Comparison of ENCODE assay signal across 16 cellular contexts in genomic region chr6:44006123-44006871, GRCh38.
DNase-seq lines count a peak whose midpoint lies in the region; ATAC-seq and TF ChIP-seq lines count a peak whose summit lies in the region.
"Had no signal": no experiment of that assay in that cellular context is flagged by ENCODE, and none has a peak within 500 bp of the region (broad histone marks: within the 10 kb centered on the region; RNA-seq: fewer than 3 reads in every experiment).

No MANE protein-coding gene starts in this region.

- H3K4me3 ChIP-seq in endodermal cell (ENCODE audit: low read length), result no peak overlapping the region
- H3K4me3 ChIP-seq in mesenchymal stem cell (ENCODE audit: insufficient read depth in 1 of 2, low read depth in 1 of 2, low read length in 2 of 2), result no peak overlapping the region
- H3K4me3 ChIP-seq: breast epithelium, Peyer's patch, tibial artery had no signal

- DNase-seq in ACHN, result peak; percentile 68
- DNase-seq in HK-2 (ENCODE audit: unreplicated experiment), result peak; percentile 67
- DNase-seq in endodermal cell, result peak; percentile 58
- peak; percentile 74 for DNase-seq in mesenchymal stem cell
- DNase-seq in ecto neural progenitor cell (ENCODE audit: low spot score), result no peak
- DNase-seq: activated CD8-positive, alpha-beta memory T cell treated with anti-CD3 and anti-CD28 coated beads, Interleukin-2, amount 50 U/mL, for 48 hours; activated naive CD4-positive, alpha-beta T cell treated with Interleukin-2 at 50 U/mL for 16 hours; effector CD8-positive, alpha-beta T cell; Kasumi-1; NCI-H2081; Peyer's patch had no signal

- peak overlapping the region; percentile 80 to 81 for H2BK12ac ChIP-seq in mesenchymal stem cell (ENCODE audit: low read length in 2 of 2)

- no peak for TF ChIP-seq CTCF in endodermal cell (conservative IDR thresholded peaks at IDR 0.05)

- H3K27ac ChIP-seq in endodermal cell (ENCODE audit: low read depth, low read length), result no peak overlapping the region
- H3K27ac ChIP-seq in mesenchymal stem cell (ENCODE audit: low read length, poor library complexity, severe bottlenecking), result no peak overlapping the region
- H3K27ac ChIP-seq: breast epithelium, Peyer's patch, tibial artery had no signal

- H3K4ac ChIP-seq in mesenchymal stem cell (ENCODE audit: low read depth in 1 of 2, low read length in 2 of 2), result peak overlapping the region in 1 of 2 experiments; percentile 43

- peaks cover 8% of the 10 kb centered on the region for H3K27me3 Mint-ChIP-seq in endodermal cell (ENCODE audit: insufficient read depth)

- H3K4me1 Mint-ChIP-seq in endodermal cell, result peaks cover 44% of the 10 kb centered on the region

- no peaks in the 10 kb centered on the region for H3K9me3 Mint-ChIP-seq in endodermal cell

- H3K23ac ChIP-seq in mesenchymal stem cell (ENCODE audit: low read length in 2 of 2), result no peak overlapping the region

- H3K14ac ChIP-seq in mesenchymal stem cell (ENCODE audit: low read length in 2 of 2), result peak overlapping the region in 1 of 2 experiments; percentile 5

- peak overlapping the region; percentile 44 for H3K27ac Mint-ChIP-seq in endodermal cell

- H3K79me1 ChIP-seq in mesenchymal stem cell (replicated peaks; ENCODE audit: low read length, poor library complexity, severe bottlenecking), result no peaks in the 10 kb centered on the region

- no peaks in the 10 kb centered on the region for H3K36me3 ChIP-seq in endodermal cell (ENCODE audit: control insufficient read depth, insufficient read depth, low read length)
- H3K36me3 ChIP-seq in mesenchymal stem cell (ENCODE audit: control insufficient read depth in 1 of 2, insufficient read depth in 2 of 2, low read depth in 1 of 2, low read length in 2 of 2), result no peaks in the 10 kb centered on the region
- H3K36me3 ChIP-seq: breast epithelium, Peyer's patch, tibial artery had no signal

- WGBS in endodermal cell (ENCODE audit: insufficient coverage in 1 of 2, insufficient read length in 1 of 2), 2 experiments, result 83 to 86% methylated on average over 3 to 7 of the region's 7 CpGs
- 88% methylated on average over 7 of the region's 7 CpGs for WGBS in mesenchymal stem cell

- no peaks in the 10 kb centered on the region for H3K9me3 ChIP-seq in endodermal cell (ENCODE audit: control insufficient read depth, low read length)
- no peaks in the 10 kb centered on the region for H3K9me3 ChIP-seq in mesenchymal stem cell (ENCODE audit: control insufficient read depth, low read length)
- H3K9me3 ChIP-seq: breast epithelium, Peyer's patch, tibial artery had no signal

- no peak overlapping the region for H2AFZ ChIP-seq in mesenchymal stem cell (ENCODE audit: low read depth, low read length)

- H3K4me3 Mint-ChIP-seq in endodermal cell, result no peak overlapping the region

- no peak overlapping the region for H3K4me2 ChIP-seq in mesenchymal stem cell (ENCODE audit: low read length, poor library complexity, severe bottlenecking)

- peak overlapping the region; percentile 38 for H2BK15ac ChIP-seq in mesenchymal stem cell (ENCODE audit: low read depth, poor library complexity, severe bottlenecking)

- peak overlapping the region; percentile 46 for H4K8ac ChIP-seq in mesenchymal stem cell (ENCODE audit: low read length)

- ATAC-seq in HG02885 (IDR thresholded peaks at IDR 0.05; ENCODE audit: poor library complexity, unreplicated experiment) (no peak), GM19023 (IDR thresholded peaks at IDR 0.05; ENCODE audit: unreplicated experiment) (no peak), GM21515 (IDR thresholded peaks at IDR 0.05; ENCODE audit: unreplicated experiment) (no peak)

- H2BK5ac ChIP-seq in mesenchymal stem cell (ENCODE audit: low read depth, low read length, poor library complexity, severe bottlenecking), result no peak overlapping the region

- no peak overlapping the region for H3K9ac ChIP-seq in endodermal cell (ENCODE audit: extremely low read depth, low read length, poor library complexity, severe bottlenecking)
- H3K9ac ChIP-seq in mesenchymal stem cell (ENCODE audit: low read length), result no peak overlapping the region

- peak overlapping the region; percentile 73 for H2AK5ac ChIP-seq in mesenchymal stem cell (ENCODE audit: low read length, severe bottlenecking)

- in situ Hi-C loops in ACHN (cut with HindIII; ENCODE audit: low pct_ligation_motif_present, low pct_unique_long_range_greater_than_20kb, low sequenced_read_pairs), result no loop called here

- no peaks in the 10 kb centered on the region for H3K36me3 Mint-ChIP-seq in endodermal cell (ENCODE audit: low read depth)

- no peak overlapping the region for H2BK120ac ChIP-seq in mesenchymal stem cell (ENCODE audit: low read depth, low read length)

- H3K4me1 ChIP-seq in endodermal cell (ENCODE audit: control insufficient read depth, insufficient read depth, low read length) (peaks cover 15% of the 10 kb centered on the region), mesenchymal stem cell (ENCODE audit: control insufficient read depth, insufficient read depth, low read depth, low read length) (peaks cover 68% of the 10 kb centered on the region)

- peak overlapping the region; percentile 44 to 47 for H3K18ac ChIP-seq in mesenchymal stem cell (ENCODE audit: low read depth in 1 of 2, low read length in 2 of 2)

- H3K27me3 ChIP-seq in endodermal cell (ENCODE audit: control insufficient read depth, insufficient read depth, low read length, poor library complexity, severe bottlenecking), result no peaks in the 10 kb centered on the region
- no peaks in the 10 kb centered on the region for H3K27me3 ChIP-seq in mesenchymal stem cell (ENCODE audit: control insufficient read depth in 1 of 2, insufficient read depth in 1 of 2, low read length in 2 of 2)

- peak overlapping the region; percentile 62 for H4K91ac ChIP-seq in mesenchymal stem cell (ENCODE audit: low read length)
